24 cellular contexts compared by ENCODE assay signal in the genomic region with DNA sequence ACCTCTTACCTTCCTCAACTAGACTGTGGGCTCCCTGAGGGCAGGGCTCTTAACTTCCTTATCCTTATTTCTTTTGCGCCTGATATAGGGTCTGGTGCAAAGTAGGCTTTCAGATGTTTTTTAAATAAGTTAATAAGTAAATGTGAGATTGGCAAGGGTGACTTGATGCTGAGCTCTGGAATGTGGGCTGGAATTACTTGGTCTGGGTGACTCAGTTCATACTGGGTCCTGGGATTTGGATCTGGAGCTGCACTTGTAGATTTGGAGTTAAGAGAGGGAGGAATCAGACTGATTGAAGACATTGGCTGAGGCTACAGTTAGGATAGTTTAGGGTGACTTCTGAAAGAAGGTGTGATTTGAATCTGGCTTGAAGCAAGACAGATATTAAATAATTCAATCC.
DNase-seq lines count a peak whose midpoint lies in the region; ATAC-seq and TF ChIP-seq lines count a peak whose summit lies in the region.
"Had no signal": no experiment of that assay in that cellular context is flagged by ENCODE, and none has a peak within 500 bp of the region (broad histone marks: within the 10 kb centered on the region; RNA-seq: fewer than 3 reads in every experiment).

No MANE protein-coding gene starts in this region.

- peak overlapping the region; percentile 72 for H3K27ac ChIP-seq in 22Rv1
- no peak overlapping the region for H3K27ac ChIP-seq in foreskin keratinocyte
- H3K27ac ChIP-seq: BLaER1 treated with 17β-estradiol and CSF1 and Interleukin-3, amounts not matched to agents 10 nM and 100 nM; heart left ventricle; spleen had no signal

- TF ChIP-seq CTCF in 22Rv1 (IDR thresholded peaks at IDR 0.05) (no peak), GM13977 (IDR thresholded peaks at IDR 0.05; ENCODE audit: extremely low read depth, insufficient read depth, missing control alignments) (no peak), foreskin keratinocyte (conservative IDR thresholded peaks at IDR 0.05) (no peak)

- no peak overlapping the region for H3K9ac ChIP-seq in adipocyte (ENCODE audit: low read length)
- H3K9ac ChIP-seq: BLaER1 treated with 17β-estradiol and CSF1 and Interleukin-3, amounts not matched to agents 10 nM and 100 nM; SK-N-SH had no signal

- H3K36me3 ChIP-seq in adipocyte (ENCODE audit: control insufficient read depth, insufficient read depth, low read length, severe bottlenecking) = no peaks in the 10 kb centered on the region
- H3K36me3 ChIP-seq: BLaER1 treated with 17β-estradiol and CSF1 and Interleukin-3, amounts not matched to agents 10 nM and 100 nM; esophagus squamous epithelium; heart left ventricle; spleen had no signal

- ATAC-seq in foreskin keratinocyte (no peak), HG03457 (IDR thresholded peaks at IDR 0.05; ENCODE audit: unreplicated experiment) (no peak)
- ATAC-seq: activated CD4-positive, CD25-positive, alpha-beta regulatory T cell treated with anti-CD3 and anti-CD28 coated beads, Interleukin-2, amount 50 U/mL, for 24 hours; activated CD8-positive, alpha-beta T cell treated with anti-CD3 and anti-CD28 coated beads for 36 hours; heart left ventricle had no signal

- no peaks in the 10 kb centered on the region for H3K27me3 ChIP-seq in adipocyte (replicated peaks; ENCODE audit: control insufficient read depth, insufficient read depth, low read length)
- H3K27me3 ChIP-seq in foreskin keratinocyte = peaks cover 2% of the 10 kb centered on the region
- H3K27me3 ChIP-seq: BLaER1 treated with 17β-estradiol and CSF1 and Interleukin-3, amounts not matched to agents 10 nM and 100 nM; esophagus squamous epithelium; heart left ventricle; spleen had no signal

- no peaks in the 10 kb centered on the region for H3K9me3 ChIP-seq in adipocyte (ENCODE audit: control insufficient read depth, low read length)
- H3K9me3 ChIP-seq: esophagus squamous epithelium, SK-N-SH had no signal

- no peak overlapping the region for H3K4me3 ChIP-seq in adipocyte (ENCODE audit: low read length)
- H3K4me3 ChIP-seq: BLaER1 treated with 17β-estradiol and CSF1 and Interleukin-3, amounts not matched to agents 10 nM and 100 nM; esophagus squamous epithelium; heart left ventricle; spleen had no signal

- in situ Hi-C loops in GM13977 (cut with MboI; ENCODE audit: low pct_unique_long_range_greater_than_20kb, low sequenced_read_pairs, unreplicated experiment) = no loop called here

- peaks cover 16% of the 10 kb centered on the region for H3K4me1 ChIP-seq in adipocyte (ENCODE audit: control insufficient read depth, insufficient read depth, low read length)
- no peaks in the 10 kb centered on the region for H3K4me1 ChIP-seq in foreskin keratinocyte
- H3K4me1 ChIP-seq: BLaER1 treated with 17β-estradiol and CSF1 and Interleukin-3, amounts not matched to agents 10 nM and 100 nM; spleen had no signal

- peak; percentile 44 for DNase-seq in HCEC 1CT
- peak; percentile 30 for DNase-seq in adipocyte (ENCODE audit: low read depth)
- DNase-seq in iris pigment epithelial cell (ENCODE audit: low read depth) = peak; percentile 21
- DNase-seq in GM13977 (ENCODE audit: low spot score) = no peak
- DNase-seq in GDM1 (lab: John Stamatoyannopoulos, UW) = no peak
- DNase-seq in foreskin keratinocyte = no peak
- DNase-seq: activated CD8-positive, alpha-beta T cell treated with anti-CD3 and anti-CD28 coated beads for 36 hours; activated naive CD4-positive, alpha-beta T cell treated with anti-CD3 and anti-CD28 coated beads, Interleukin-2, amount 10 ng/mL, durations not matched to agents 7 days and 5 days; activated T-cell treated with anti-CD3 and anti-CD28 coated beads, Interleukin-2, amount 50 U/mL, for 1 hour; anterior cingulate cortex; effector CD4-positive, alpha-beta T cell; esophagus squamous epithelium; heart left ventricle; Karpas-422; NCI-H2107; NCI-H510A; NK-92 treated with Interleukin-12 subunit alpha and Interleukin-12 subunit beta, amount 100 ng/mL, for 24 hours; SK-N-SH; spleen; T-helper 9 cell had no signal

Comparison
In these comparisons a context has a peak if more than half of its experiments do, and no peak if none do; other contexts are left out.
1. DNase-seq: peak in HCEC 1CT (single experiment), adipocyte (single experiment) and iris pigment epithelial cell (single experiment); none in GM13977 (single experiment), GDM1 (single experiment) and foreskin keratinocyte (0 of 2).